Comparison of ENCODE assay signal across 8 cellular contexts in genomic region chr15:41494190-41494921, GRCh38. TPM values are rescaled to one million over a fixed set of nuclear protein-coding genes. Genes with fewer than 3 reads are reported as not detected.
DNase-seq lines count a peak whose midpoint lies in the region; ATAC-seq and TF ChIP-seq lines count a peak whose summit lies in the region.

No MANE protein-coding gene starts in this region.

- H3K4me3 ChIP-seq in coronary artery, result peak overlapping the region; percentile 78

- H3K36me3 Mint-ChIP-seq in naive thymus-derived CD8-positive, alpha-beta T cell, result no peaks in the 10 kb centered on the region

- POLR2A ChIA-PET in naive thymus-derived CD8-positive, alpha-beta T cell (lab: Charles Lee), result interaction anchor here (0.9 to 1.3 kb wide), 3 partner anchors 9 to 127 kb away, joined by 3 to 4 read pairs (median 3); partner anchors contain the start of gene RPAP1

- H3K4me3 Mint-ChIP-seq in naive thymus-derived CD8-positive, alpha-beta T cell, result peak overlapping the region; percentile 60 to 84 (median 71)

- peaks cover 25 to 65% (median 40%) of the 10 kb centered on the region in 5 donors for H3K27me3 Mint-ChIP-seq in naive thymus-derived CD8-positive, alpha-beta T cell

- H3K9me3 Mint-ChIP-seq in naive thymus-derived CD8-positive, alpha-beta T cell, result no peaks in the 10 kb centered on the region

- ATAC-seq in GM18520 (IDR thresholded peaks at IDR 0.05; ENCODE audit: unreplicated experiment) (peak; percentile 5), HG03097 (IDR thresholded peaks at IDR 0.05; ENCODE audit: low FRiP score, unreplicated experiment) (peak; percentile 5)
- ATAC-seq in naive thymus-derived CD8-positive, alpha-beta T cell, result peak; percentile 37 to 42

- H3K27ac ChIP-seq in coronary artery, result no peak overlapping the region

- in situ Hi-C loops in ACHN (cut with HindIII; ENCODE audit: low pct_ligation_motif_present, low pct_unique_long_range_greater_than_20kb, low sequenced_read_pairs), result no loop called here

- no peak for TF ChIP-seq CTCF in coronary artery (IDR thresholded peaks at IDR 0.05)

- H3K4me1 Mint-ChIP-seq in naive thymus-derived CD8-positive, alpha-beta T cell, result peaks cover 6 to 21% (median 17%) of the 10 kb centered on the region in 4 donors

- peak overlapping the region in 1 of 10 donors; percentile 25 for H3K27ac Mint-ChIP-seq in naive thymus-derived CD8-positive, alpha-beta T cell

- peak; percentile 3 for DNase-seq in ACHN
- peak; percentile 61 for DNase-seq in SW480 (ENCODE audit: low spot score)
- DNase-seq in coronary artery (ENCODE audit: low spot score), result no peak
- peak in 5 of 10 donors; percentile 35 to 74 (median 42) for DNase-seq in naive thymus-derived CD8-positive, alpha-beta T cell
- no peak for DNase-seq in GOT3 (lab: John Stamatoyannopoulos, UW)
- no peak for DNase-seq in pons (ENCODE audit: low spot score)

RNA-seq across cellular contexts. Expression of gene ITPKA, which starts 0.7 kb away (rescaled TPM):
- not detected for total RNA-seq in naive thymus-derived CD8-positive, alpha-beta T cell
- polyA plus RNA-seq in naive thymus-derived CD8-positive, alpha-beta T cell, result not detected

RNA-seq across cellular contexts. Expression of gene LTK, which starts 19.3 kb away (rescaled TPM):
- total RNA-seq in naive thymus-derived CD8-positive, alpha-beta T cell, result under 1 TPM; 0.18 to 0.22 TPM
- not detected for polyA plus RNA-seq in naive thymus-derived CD8-positive, alpha-beta T cell

RNA-seq across cellular contexts. Expression of gene RPAP1, which starts 49.7 kb away (rescaled TPM):
- 10 to 100 TPM; 59.1 to 60.0 TPM for total RNA-seq in naive thymus-derived CD8-positive, alpha-beta T cell
- polyA plus RNA-seq in naive thymus-derived CD8-positive, alpha-beta T cell, result 10 to 100 TPM in 2 of 3 donors, 1 to 10 TPM in 1; 8.0 to 19.8 (median 12.2) TPM

Comparison
In these comparisons a context has a peak if more than half of its experiments do, and no peak if none do; other contexts are left out.
1. DNase-seq: peak in ACHN (single experiment) and SW480 (single experiment); none in coronary artery (single experiment), GOT3 (single experiment) and pons (single experiment).
2. Peak in every context shown above with its lines, with median percentiles within 50 percentile points of each other: ATAC-seq.